9 cellular contexts compared by ENCODE assay signal in the genomic region with DNA sequence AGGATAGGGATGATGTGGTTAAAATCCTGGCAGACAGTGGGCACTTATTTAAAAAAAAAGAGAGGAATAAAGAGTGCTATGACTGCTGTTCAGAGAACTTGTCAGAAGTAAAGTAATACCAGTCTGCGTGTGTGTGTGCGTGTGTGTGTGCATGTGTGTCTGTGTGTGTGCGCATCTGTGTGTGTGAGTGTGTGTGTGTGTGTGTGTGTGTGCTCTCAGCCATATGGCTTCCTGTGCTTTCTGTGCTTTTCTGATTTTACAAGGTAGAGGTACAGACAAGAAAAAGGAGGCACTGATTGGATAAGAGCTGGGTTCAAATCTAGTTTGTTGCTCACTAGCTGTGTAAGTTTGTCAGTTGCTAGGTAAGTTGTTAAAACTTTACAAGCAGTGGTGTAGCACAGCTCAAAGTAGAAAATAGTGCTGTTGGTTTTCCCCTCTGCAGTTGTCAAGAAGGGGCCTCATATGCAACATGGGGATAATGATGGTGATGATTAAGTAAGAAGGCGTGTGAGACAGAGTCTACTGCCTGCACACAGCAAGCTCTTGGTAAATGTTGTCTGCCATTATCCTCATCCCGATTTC.
DNase-seq lines count a peak whose midpoint lies in the region; ATAC-seq and TF ChIP-seq lines count a peak whose summit lies in the region.
"Had no signal": no experiment of that assay in that cellular context is flagged by ENCODE, and none has a peak within 500 bp of the region (broad histone marks: within the 10 kb centered on the region; RNA-seq: fewer than 3 reads in every experiment).

No MANE protein-coding gene starts in this region.

- no CpG with 5 or more reads among the region's 5 CpGs for WGBS in H9 (ENCODE audit: extremely low coverage, insufficient read length, low lambda C conversion rate)

- H3K4me1 ChIP-seq in H9 (ENCODE audit: insufficient read depth, low read length) (peaks cover 17% of the 10 kb centered on the region), Karpas-422 (ENCODE audit: low read length) (no peaks in the 10 kb centered on the region)

- H3K9me3 Mint-ChIP-seq in H9: no peaks in the 10 kb centered on the region
- no peaks in the 10 kb centered on the region for H3K9me3 Mint-ChIP-seq in activated CD8-positive, alpha-beta T cell treated with anti-CD3 and anti-CD28 coated beads, Interleukin-2, amount 10 ng/mL, durations not matched to agents 7 days and 5 days (ENCODE audit: insufficient read depth)
- H3K9me3 Mint-ChIP-seq in immature natural killer cell: no peaks in the 10 kb centered on the region

- H3K79me1 ChIP-seq in H9 (ENCODE audit: insufficient read depth, low read depth, low read length, poor library complexity, severe bottlenecking): no peaks in the 10 kb centered on the region

- H3K14ac ChIP-seq in H9 (ENCODE audit: insufficient read depth, low read length): no peak overlapping the region

- H3K9me2 ChIP-seq in Karpas-422 (replicated peaks; ENCODE audit: insufficient read depth, low read length): no peaks in the 10 kb centered on the region

- H3K36me3 Mint-ChIP-seq in H9 (ENCODE audit: insufficient read depth in 1 of 3, low read depth in 3 of 3) (no peaks in the 10 kb centered on the region), immature natural killer cell (no peaks in the 10 kb centered on the region)
- H3K36me3 Mint-ChIP-seq in activated CD8-positive, alpha-beta T cell treated with anti-CD3 and anti-CD28 coated beads, Interleukin-2, amount 10 ng/mL, durations not matched to agents 7 days and 5 days (ENCODE audit: low read depth): no peaks in the 10 kb centered on the region

- no peak overlapping the region for H2BK15ac ChIP-seq in H9 (ENCODE audit: low read depth, low read length)

- H3K4me3 ChIP-seq in Karpas-422 (ENCODE audit: low read length): no peak overlapping the region

- H3K27me3 Mint-ChIP-seq in H9 (ENCODE audit: low read depth) (no peaks in the 10 kb centered on the region), immature natural killer cell (ENCODE audit: low read depth in 3 of 3) (peaks cover 0 to 7% (median 3%) of the 10 kb centered on the region in 3 donors)
- H3K27me3 Mint-ChIP-seq in activated CD8-positive, alpha-beta T cell treated with anti-CD3 and anti-CD28 coated beads, Interleukin-2, amount 10 ng/mL, durations not matched to agents 7 days and 5 days (ENCODE audit: low read depth): no peaks in the 10 kb centered on the region

- no peak overlapping the region for H3K23ac ChIP-seq in H9 (ENCODE audit: insufficient read length, low read depth, low read length)

- H3T11ph ChIP-seq in H9 (ENCODE audit: low read length): no peak overlapping the region

- TF ChIP-seq CTCF in H9 (conservative IDR thresholded peaks at IDR 0.05): no peak

- H4K91ac ChIP-seq in H9 (ENCODE audit: insufficient read length, low read depth, low read length): no peak overlapping the region

- peak; percentile 9 for ATAC-seq in activated CD8-positive, alpha-beta T cell treated with anti-CD3 and anti-CD28 coated beads, Interleukin-2, amount 10 ng/mL, durations not matched to agents 7 days and 5 days
- ATAC-seq in HG03108 (IDR thresholded peaks at IDR 0.05; ENCODE audit: unreplicated experiment): no peak

- no peak overlapping the region for H3K9ac ChIP-seq in H9 (ENCODE audit: extremely low read depth, insufficient read length, low read length)
- H3K9ac ChIP-seq in Karpas-422 (ENCODE audit: low read length): no peak overlapping the region

- DNase-seq in AG20443 (ENCODE audit: low spot score): peak; percentile 40
- no peak for DNase-seq in H9
- DNase-seq in activated CD8-positive, alpha-beta T cell treated with anti-CD3 and anti-CD28 coated beads, Interleukin-2, amount 10 ng/mL, durations not matched to agents 7 days and 5 days: peak; percentile 43
- no peak for DNase-seq in immature natural killer cell
- no peak for DNase-seq in Karpas-422
- no peak for DNase-seq in foreskin melanocyte
- DNase-seq in effector CD4-positive, alpha-beta T cell: no peak
- DNase-seq: stimulated activated CD4-positive, alpha-beta T cell treated with anti-CD3 and anti-CD28 coated beads, Interleukin-12 subunit alpha, Interleukin-12 subunit beta, amount 100 ng/mL, for 4 hours had no signal

- CTCF ChIA-PET in activated CD8-positive, alpha-beta T cell treated with anti-CD3 and anti-CD28 coated beads, Interleukin-2, amount 10 ng/mL, durations not matched to agents 7 days and 5 days (lab: Charles Lee): interaction anchor here (0.8 to 2.9 kb wide), 13 partner anchors 10 to 191 kb away, joined by 3 to 13 read pairs (median 4); no protein-coding TSS in a partner anchor

- H2AK5ac ChIP-seq in H9 (ENCODE audit: insufficient read length, low read length): no peak overlapping the region

- H2BK120ac ChIP-seq in H9 (ENCODE audit: low read depth, low read length, poor library complexity, severe bottlenecking): no peak overlapping the region

- no peak overlapping the region for H2BK12ac ChIP-seq in H9 (ENCODE audit: insufficient read length, low read depth, low read length)

- H3K4me2 ChIP-seq in H9 (ENCODE audit: insufficient read depth, insufficient read length, low read length) (no peak overlapping the region), Karpas-422 (ENCODE audit: low read depth, low read length, poor library complexity, severe bottlenecking) (no peak overlapping the region)

- no peak overlapping the region for H3K27ac ChIP-seq in H9 (ENCODE audit: insufficient read length, low read depth, low read length)
- H3K27ac ChIP-seq in Karpas-422 (ENCODE audit: low read length): no peak overlapping the region

- no peaks in the 10 kb centered on the region for H3K36me3 ChIP-seq in Karpas-422 (ENCODE audit: insufficient read depth, low read length)

- no peak overlapping the region for H2AFZ ChIP-seq in H9 (ENCODE audit: low read length)
- no peak overlapping the region for H2AFZ ChIP-seq in Karpas-422 (ENCODE audit: low read length)

- no peaks in the 10 kb centered on the region for H3K23me2 ChIP-seq in H9 (ENCODE audit: insufficient read length, low read depth, low read length, poor library complexity, severe bottlenecking)

- POLR2A ChIA-PET in activated CD8-positive, alpha-beta T cell treated with anti-CD3 and anti-CD28 coated beads, Interleukin-2, amount 10 ng/mL, durations not matched to agents 7 days and 5 days (lab: Charles Lee): interaction anchor here (0.7 to 3.0 kb wide), 9 partner anchors 9 to 167 kb away, joined by 3 to 9 read pairs (median 4); no protein-coding TSS in a partner anchor

- no peak overlapping the region for H3K4ac ChIP-seq in H9 (ENCODE audit: low read depth, low read length)

- no peak overlapping the region for H2BK5ac ChIP-seq in H9 (ENCODE audit: insufficient read length, low read length)

- H2BK20ac ChIP-seq in H9 (ENCODE audit: low read depth, low read length, poor library complexity, severe bottlenecking): no peak overlapping the region

- H3K9me3 ChIP-seq in H9 (ENCODE audit: control insufficient read depth, low read depth, low read length) (no peaks in the 10 kb centered on the region), Karpas-422 (ENCODE audit: low read length) (no peaks in the 10 kb centered on the region)

- H3K27me3 ChIP-seq in H9 (ENCODE audit: insufficient read depth, low read length) (no peaks in the 10 kb centered on the region), Karpas-422 (ENCODE audit: low read length) (no peaks in the 10 kb centered on the region)

- H4K20me1 ChIP-seq in H9 (ENCODE audit: control insufficient read depth, insufficient read depth, insufficient read length) (no peaks in the 10 kb centered on the region), Karpas-422 (ENCODE audit: insufficient read depth, low read depth, low read length) (no peaks in the 10 kb centered on the region)

- no peak overlapping the region for H4K8ac ChIP-seq in H9 (replicated peaks; ENCODE audit: insufficient read length, low read depth, low read length)

- H3K18ac ChIP-seq in H9 (ENCODE audit: insufficient read length, low read depth, low read length): no peak overlapping the region

- peaks cover 49 to 55% of the 10 kb centered on the region in 2 experiments for H3K4me1 Mint-ChIP-seq in H9
- peaks cover 61% of the 10 kb centered on the region for H3K4me1 Mint-ChIP-seq in activated CD8-positive, alpha-beta T cell treated with anti-CD3 and anti-CD28 coated beads, Interleukin-2, amount 10 ng/mL, durations not matched to agents 7 days and 5 days (ENCODE audit: low read depth)
- peaks cover 37 to 52% of the 10 kb centered on the region in 2 donors for H3K4me1 Mint-ChIP-seq in immature natural killer cell

- H3K79me2 ChIP-seq in H9 (ENCODE audit: insufficient read depth, low read length) (no peaks in the 10 kb centered on the region), Karpas-422 (ENCODE audit: low read length) (no peaks in the 10 kb centered on the region)

- no peak overlapping the region for H3K4me3 Mint-ChIP-seq in H9
- H3K4me3 Mint-ChIP-seq in activated CD8-positive, alpha-beta T cell treated with anti-CD3 and anti-CD28 coated beads, Interleukin-2, amount 10 ng/mL, durations not matched to agents 7 days and 5 days: no peak overlapping the region
- no peak overlapping the region for H3K4me3 Mint-ChIP-seq in immature natural killer cell

- no peak overlapping the region for H4K5ac ChIP-seq in H9 (ENCODE audit: insufficient read length, low read depth, low read length)

- H3K27ac Mint-ChIP-seq in H9: peak overlapping the region; percentile 2 to 78 (median 10); a peak in 4 of 7 replicates
- H3K27ac Mint-ChIP-seq in activated CD8-positive, alpha-beta T cell treated with anti-CD3 and anti-CD28 coated beads, Interleukin-2, amount 10 ng/mL, durations not matched to agents 7 days and 5 days: peak overlapping the region; percentile 94
- H3K27ac Mint-ChIP-seq in immature natural killer cell: peak overlapping the region in 5 of 6 donors; percentile 10 to 68 (median 35)

- no peak overlapping the region for H3K56ac ChIP-seq in H9 (ENCODE audit: insufficient read length, low read depth, low read length)

Comparison
In these comparisons a context has a peak if more than half of its experiments do, and no peak if none do; other contexts are left out.
1. DNase-seq: peak in AG20443 (single experiment) and activated CD8-positive, alpha-beta T cell treated with anti-CD3 and anti-CD28 coated beads, Interleukin-2, amount 10 ng/mL, durations not matched to agents 7 days and 5 days (single experiment); none in H9 (single experiment), immature natural killer cell (0 of 3), Karpas-422 (single experiment), foreskin melanocyte (single experiment) and effector CD4-positive, alpha-beta T cell (single experiment).
2. H3K27ac Mint-ChIP-seq: peak in every context shown above with its lines; median percentile 94 in activated CD8-positive, alpha-beta T cell treated with anti-CD3 and anti-CD28 coated beads, Interleukin-2, amount 10 ng/mL, durations not matched to agents 7 days and 5 days; 35 in immature natural killer cell; 10 in H9.